ENCODE assay signal across 9 cellular contexts in the genomic region with DNA sequence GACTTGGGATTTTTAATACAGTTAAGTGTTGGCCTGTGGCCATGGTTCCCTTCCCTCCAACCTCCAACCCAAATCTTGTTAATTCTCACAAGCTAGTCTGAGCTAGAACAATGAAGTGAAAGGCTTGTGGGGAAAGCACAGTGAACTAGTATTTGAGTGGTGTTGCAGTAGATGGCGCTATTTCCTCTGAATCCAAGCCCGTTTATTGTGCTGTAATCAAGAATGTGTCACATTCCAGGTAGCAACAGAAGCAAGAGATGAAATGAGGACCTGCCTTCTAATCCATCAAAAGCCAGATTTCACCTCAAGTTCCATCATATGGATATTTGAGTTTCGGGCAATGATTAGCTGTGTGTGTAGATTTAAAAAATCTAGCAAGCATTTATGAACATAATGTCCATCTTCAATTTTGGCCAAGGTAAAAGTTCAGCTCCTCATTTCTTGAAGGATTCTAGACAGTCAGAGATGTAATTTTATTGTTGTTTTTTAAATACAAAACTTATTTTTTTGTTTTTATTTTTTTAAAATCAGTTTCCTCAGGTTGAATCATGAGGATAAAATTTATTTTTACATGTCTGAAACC.
DNase-seq lines count a peak whose midpoint lies in the region; ATAC-seq, FAIRE-seq and TF ChIP-seq lines count a peak whose summit lies in the region.
"Had no signal": no experiment of that assay in that cellular context is flagged by ENCODE, and none has a peak within 500 bp of the region (broad histone marks: within the 10 kb centered on the region; RNA-seq: fewer than 3 reads in every experiment).

No MANE protein-coding gene starts in this region.

- ATAC-seq in HG03432 (IDR thresholded peaks at IDR 0.05; ENCODE audit: unreplicated experiment), result peak; percentile 44
- peak; percentile 43 to 77 for ATAC-seq in lower lobe of right lung
- ATAC-seq in GM18868 (IDR thresholded peaks at IDR 0.05; ENCODE audit: unreplicated experiment), result no peak

- no peak overlapping the region for H3K4me2 ChIP-seq in mammary epithelial cell (ENCODE audit: insufficient read depth, low read depth, low read length)

- H4K20me1 ChIP-seq in mammary epithelial cell (ENCODE audit: insufficient read depth, low read length), result no peaks in the 10 kb centered on the region

- H3K36me3 ChIP-seq in mammary epithelial cell (ENCODE audit: insufficient read depth, low read length) (no peaks in the 10 kb centered on the region), lower lobe of right lung (no peaks in the 10 kb centered on the region)
- H3K36me3 ChIP-seq: neutrophil had no signal

- H3K4me3 ChIP-seq in mammary epithelial cell (replicated peaks in 1 of 3; ENCODE audit: insufficient read depth in 1 of 3, low read depth in 2 of 3, low read length in 3 of 3), result no peak overlapping the region
- no peak overlapping the region for H3K4me3 ChIP-seq in lower lobe of right lung

- DNase-seq in ELR (ENCODE audit: low read depth) (peak; percentile 41), NCI-H748 (lab: John Stamatoyannopoulos, UW; ENCODE audit: unreplicated experiment) (peak; percentile 84), mammary epithelial cell (peak; percentile 55), lower lobe of right lung (no peak), frontal cortex (ENCODE audit: low spot score in 2 of 2) (no peak)
- no peak for DNase-seq in activated effector memory CD4-positive, alpha-beta T cell treated with Interleukin-2 at 50 U/mL for 16 hours

- no peaks in the 10 kb centered on the region for H3K4me1 ChIP-seq in mammary epithelial cell (ENCODE audit: insufficient read depth, low read length)
- H3K4me1 ChIP-seq in lower lobe of right lung, result no peaks in the 10 kb centered on the region

- H3K79me2 ChIP-seq in mammary epithelial cell (ENCODE audit: insufficient read depth, low read length), result no peaks in the 10 kb centered on the region

- intact Hi-C loops in mammary epithelial cell (cut with micrococcal nuclease), result loop anchor here (2.0 to 10.0 kb wide), 2 partner anchors 179 to 517 kb away; no protein-coding TSS in a partner anchor
- intact Hi-C loops in lower lobe of right lung (cut with DNase I), result no loop called here

- 15% methylated on average over 3 of the region's 3 CpGs for WGBS in mammary epithelial cell (ENCODE audit: low coverage, missing lambda C conversion rate)

- dilution Hi-C loops in mammary epithelial cell (cut with HindIII; ENCODE audit: low sequenced_read_pairs), result no loop called here

- no peak overlapping the region for H3K9ac ChIP-seq in mammary epithelial cell (ENCODE audit: insufficient read depth, low read length)

- H3K9me3 ChIP-seq in mammary epithelial cell (replicated peaks; ENCODE audit: insufficient read depth, low read length) (no peaks in the 10 kb centered on the region), lower lobe of right lung (no peaks in the 10 kb centered on the region)
- H3K9me3 ChIP-seq: neutrophil had no signal

- no peak overlapping the region for H2AFZ ChIP-seq in mammary epithelial cell (ENCODE audit: low read depth, low read length)

- H3K27me3 ChIP-seq in mammary epithelial cell (ENCODE audit: insufficient read depth, low read length) (no peaks in the 10 kb centered on the region), lower lobe of right lung (ENCODE audit: low read depth) (peaks cover 5% of the 10 kb centered on the region)

- TF ChIP-seq CTCF in mammary epithelial cell (conservative IDR thresholded peaks at IDR 0.05 in 1 of 2, IDR thresholded peaks at IDR 0.05 in 1 of 2; ENCODE audit: extremely low read depth in 1 of 2, insufficient read depth in 1 of 2, low read depth in 1 of 2, low read length in 2 of 2) (peak; percentile 75 to 82), lower lobe of right lung (IDR thresholded peaks at IDR 0.05) (peak; percentile 55)

- no peak overlapping the region for H3K27ac ChIP-seq in mammary epithelial cell (ENCODE audit: insufficient read depth, low read depth, low read length)
- H3K27ac ChIP-seq in lower lobe of right lung, result no peak overlapping the region
- H3K27ac ChIP-seq: neutrophil had no signal

- no TSS peak for BruUV-seq in mammary epithelial cell (replicated peaks; lab: Mats Ljungman, UMichigan)

- FAIRE-seq in frontal cortex (lab: Jason Lieb, UNC), result no peak

- CTCF ChIA-PET in mammary epithelial cell (lab: Charles Lee; ENCODE audit: low non-redundant PET), result interaction anchor here (0.5 to 0.8 kb wide), 7 partner anchors 46 to 522 kb away, joined by 3 to 11 read pairs (median 3); no protein-coding TSS in a partner anchor

- in situ Hi-C loops in mammary epithelial cell (cut with MboI; ENCODE audit: low sequenced_read_pairs in 2 of 2), result no loop called here

Comparison
In these comparisons a context has a peak if more than half of its experiments do, and no peak if none do; other contexts are left out.
1. DNase-seq: peak in ELR (single experiment), NCI-H748 (single experiment) and mammary epithelial cell (single experiment); none in lower lobe of right lung (single experiment), frontal cortex (0 of 2) and activated effector memory CD4-positive, alpha-beta T cell treated with Interleukin-2 at 50 U/mL for 16 hours (single experiment).